36 cellular contexts compared by ENCODE assay signal in genomic region chr1:154541231-154541630, GRCh38. TPM values are rescaled to one million over a fixed set of nuclear protein-coding genes. Genes with fewer than 3 reads are reported as not detected.
"Had no signal": no experiment of that assay in that cellular context is flagged by ENCODE, and none has a peak within 500 bp of the region (broad histone marks: within the 10 kb centered on the region; RNA-seq: fewer than 3 reads in every experiment).

No MANE protein-coding gene starts in this region.

- H3K27me3 Mint-ChIP-seq: activated CD4-positive, alpha-beta memory T cell treated with anti-CD3 and anti-CD28 coated beads for 36 hours had no signal

- H3K36me3 ChIP-seq: adrenal gland, brain microvascular endothelial cell, breast epithelium had no signal

- ATAC-seq: activated CD8-positive, alpha-beta T cell treated with anti-CD3 and anti-CD28 coated beads for 36 hours; activated naive CD4-positive, alpha-beta T cell treated with anti-CD3 and anti-CD28 coated beads, Interleukin-2, amount 50 U/mL, for 72 hours; activated T-cell treated with anti-CD3 and anti-CD28 coated beads, Interleukin-2, amount 50 U/mL, for 4 hours; activated T-cell treated with anti-CD3 and anti-CD28 coated beads, Interleukin-2, amount 50 U/mL, for 72 hours; activated T-helper 17 cell treated with anti-CD3 and anti-CD28 coated beads, Interleukin-2, amount 50 U/mL, for 72 hours; body of pancreas had no signal

- H3K9me3 ChIP-seq: adrenal gland, body of pancreas, breast epithelium had no signal

- H3K27ac Mint-ChIP-seq: activated B cell treated with CpG ODN at 0.5 μM for 24 hours; activated CD4-positive, alpha-beta memory T cell treated with anti-CD3 and anti-CD28 coated beads for 36 hours; activated CD4-positive, alpha-beta T cell treated with anti-CD3 and anti-CD28 coated beads, Interleukin-2, amount 10 ng/mL, durations not matched to agents 24 days and 14 days; activated CD8-positive, alpha-beta T cell treated with anti-CD3 and anti-CD28 coated beads for 36 hours; activated naive CD4-positive, alpha-beta T cell treated with anti-CD3 and anti-CD28 coated beads for 36 hours; activated naive CD4-positive, alpha-beta T cell treated with anti-CD3 and anti-CD28 coated beads, Interleukin-2, amount 50 U/mL, for 72 hours; activated naive CD8-positive, alpha-beta T cell treated with anti-CD3 and anti-CD28 coated beads for 36 hours; activated T-cell treated with anti-CD3 and anti-CD28 coated beads, Interleukin-2, amount 50 U/mL, for 72 hours; activated T-helper 1 cell treated with anti-CD3 and anti-CD28 coated beads, Interleukin-12 subunit alpha, Interleukin-12 subunit beta, Interleukin-2, Interleukin-4 antibody, amounts not matched to agents 30 ng/mL and 10 ng/mL and 1 ng/mL, durations not matched to agents 14 hours and 24 hours and 36 hours; activated T-helper 17 cell treated with anti-CD3 and anti-CD28 coated beads, Interleukin-2, amount 50 U/mL, for 72 hours; T-helper 1 cell treated with Interleukin-12 subunit alpha and Interleukin-12 subunit beta and Interleukin-4 antibody, amounts not matched to agents 30 μg/mL and 1 μg/mL, for 36 hours; T-helper 2 cell treated with Interferon-gamma antibody and Interleukin-4, amounts not matched to agents 5 μg/mL and 100 μg/mL, for 36 hours had no signal

- H3K4me1 ChIP-seq: adrenal gland, body of pancreas, breast epithelium had no signal

- H3K4me3 Mint-ChIP-seq: activated B cell treated with CpG ODN at 0.5 μM for 24 hours; activated CD4-positive, alpha-beta memory T cell treated with anti-CD3 and anti-CD28 coated beads for 36 hours; activated CD4-positive, alpha-beta T cell treated with anti-CD3 and anti-CD28 coated beads, Interleukin-2, amount 10 ng/mL, durations not matched to agents 24 days and 14 days; activated CD8-positive, alpha-beta T cell treated with anti-CD3 and anti-CD28 coated beads for 36 hours; activated naive CD4-positive, alpha-beta T cell treated with anti-CD3 and anti-CD28 coated beads for 36 hours; activated naive CD8-positive, alpha-beta T cell treated with anti-CD3 and anti-CD28 coated beads for 36 hours; activated T-cell treated with anti-CD3 and anti-CD28 coated beads, Interleukin-2, amount 50 U/mL, for 4 hours; activated T-cell treated with anti-CD3 and anti-CD28 coated beads, Interleukin-2, amount 50 U/mL, for 72 hours; activated T-helper 1 cell treated with anti-CD3 and anti-CD28 coated beads, Interleukin-12 subunit alpha, Interleukin-12 subunit beta, Interleukin-2, Interleukin-4 antibody, amounts not matched to agents 30 ng/mL and 10 ng/mL and 1 ng/mL, durations not matched to agents 14 hours and 24 hours and 36 hours; activated T-helper 17 cell treated with anti-CD3 and anti-CD28 coated beads, Interleukin-2, amount 50 U/mL, for 72 hours; T-helper 1 cell treated with Interleukin-12 subunit alpha and Interleukin-12 subunit beta and Interleukin-4 antibody, amounts not matched to agents 30 μg/mL and 1 μg/mL, for 36 hours; T-helper 2 cell treated with Interferon-gamma antibody and Interleukin-4, amounts not matched to agents 5 μg/mL and 100 μg/mL, for 36 hours had no signal

- DNase-seq: activated B cell treated with CpG ODN at 0.5 μM for 24 hours; activated CD4-positive, alpha-beta memory T cell treated with anti-CD3 and anti-CD28 coated beads for 36 hours; activated CD4-positive, alpha-beta T cell treated with anti-CD3 and anti-CD28 coated beads, Interleukin-2, amount 10 ng/mL, durations not matched to agents 24 days and 14 days; activated CD4-positive, alpha-beta T cell treated with anti-CD3 and anti-CD28 coated beads, Interleukin-2, amount 50 U/mL, for 1 hour; activated CD4-positive, alpha-beta T cell treated with anti-CD3 and anti-CD28 coated beads, Interleukin-2, amount 50 U/mL, for 4 hours; activated CD4-positive, CD25-positive, alpha-beta regulatory T cell treated with anti-CD3 and anti-CD28 coated beads, Interleukin-2, amount 50 U/mL, for 72 hours; activated CD8-positive, alpha-beta memory T cell treated with anti-CD3 and anti-CD28 coated beads, Interleukin-2, amount 50 U/mL, for 4 hours; activated CD8-positive, alpha-beta T cell treated with anti-CD3 and anti-CD28 coated beads for 36 hours; activated effector memory CD4-positive, alpha-beta T cell treated with anti-CD3 and anti-CD28 coated beads, Interleukin-2, amount 50 U/mL, for 16 hours; activated gamma-delta T cell treated with Interleukin-2 at 50 U/mL for 16 hours; activated naive CD4-positive, alpha-beta T cell; activated naive CD4-positive, alpha-beta T cell treated with anti-CD3 and anti-CD28 coated beads for 36 hours; activated naive CD4-positive, alpha-beta T cell treated with anti-CD3 and anti-CD28 coated beads, Interleukin-2, amount 50 U/mL, for 16 hours; activated naive CD8-positive, alpha-beta T cell treated with anti-CD3 and anti-CD28 coated beads for 36 hours; activated T-cell treated with anti-CD3 and anti-CD28 coated beads for 4 hours; activated T-cell treated with anti-CD3 and anti-CD28 coated beads, Interleukin-2, amount 50 U/mL, for 1 hour; activated T-cell treated with anti-CD3 and anti-CD28 coated beads, Interleukin-2, amount 50 U/mL, for 4 hours; activated T-cell treated with anti-CD3 and anti-CD28 coated beads, Interleukin-2, amount 50 U/mL, for 72 hours; adrenal gland; amniotic stem cell; aorta; body of pancreas; brain microvascular endothelial cell; central memory CD4-positive, alpha-beta T cell; T-helper 2 cell; T-helper 9 cell had no signal

- H3K4me1 Mint-ChIP-seq: activated B cell treated with CpG ODN at 0.5 μM for 24 hours; activated CD4-positive, alpha-beta T cell treated with anti-CD3 and anti-CD28 coated beads, Interleukin-2, amount 10 ng/mL, durations not matched to agents 24 days and 14 days; activated naive CD8-positive, alpha-beta T cell treated with anti-CD3 and anti-CD28 coated beads for 36 hours; activated T-helper 17 cell treated with anti-CD3 and anti-CD28 coated beads, Interleukin-2, amount 50 U/mL, for 72 hours had no signal

- H3K27me3 ChIP-seq: adrenal gland, body of pancreas, breast epithelium had no signal

- H3K27ac ChIP-seq: adrenal gland, body of pancreas, brain microvascular endothelial cell, breast epithelium, VCaP had no signal

- H3K9me3 Mint-ChIP-seq: activated B cell treated with CpG ODN at 0.5 μM for 24 hours; activated CD4-positive, alpha-beta memory T cell treated with anti-CD3 and anti-CD28 coated beads for 36 hours; activated CD4-positive, alpha-beta T cell treated with anti-CD3 and anti-CD28 coated beads, Interleukin-2, amount 10 ng/mL, durations not matched to agents 24 days and 14 days; activated CD8-positive, alpha-beta T cell treated with anti-CD3 and anti-CD28 coated beads for 36 hours; activated naive CD4-positive, alpha-beta T cell treated with anti-CD3 and anti-CD28 coated beads for 36 hours; activated naive CD4-positive, alpha-beta T cell treated with anti-CD3 and anti-CD28 coated beads, Interleukin-2, amount 50 U/mL, for 72 hours; activated naive CD8-positive, alpha-beta T cell treated with anti-CD3 and anti-CD28 coated beads for 36 hours; activated T-cell treated with anti-CD3 and anti-CD28 coated beads, Interleukin-2, amount 50 U/mL, for 4 hours; activated T-cell treated with anti-CD3 and anti-CD28 coated beads, Interleukin-2, amount 50 U/mL, for 72 hours; activated T-helper 1 cell treated with anti-CD3 and anti-CD28 coated beads, Interleukin-12 subunit alpha, Interleukin-12 subunit beta, Interleukin-2, Interleukin-4 antibody, amounts not matched to agents 30 ng/mL and 10 ng/mL and 1 ng/mL, durations not matched to agents 14 hours and 24 hours and 36 hours; activated T-helper 17 cell treated with anti-CD3 and anti-CD28 coated beads, Interleukin-2, amount 50 U/mL, for 72 hours; T-helper 1 cell treated with Interleukin-12 subunit alpha and Interleukin-12 subunit beta and Interleukin-4 antibody, amounts not matched to agents 30 μg/mL and 1 μg/mL, for 36 hours; T-helper 2 cell treated with Interferon-gamma antibody and Interleukin-4, amounts not matched to agents 5 μg/mL and 100 μg/mL, for 36 hours had no signal

- FAIRE-seq: astrocyte, TTC549 had no signal

- H3K36me3 Mint-ChIP-seq: activated CD4-positive, alpha-beta memory T cell treated with anti-CD3 and anti-CD28 coated beads for 36 hours; activated naive CD4-positive, alpha-beta T cell treated with anti-CD3 and anti-CD28 coated beads, Interleukin-2, amount 50 U/mL, for 72 hours; activated naive CD8-positive, alpha-beta T cell treated with anti-CD3 and anti-CD28 coated beads for 36 hours had no signal

- H3K4me3 ChIP-seq: adrenal gland, body of pancreas, breast epithelium had no signal

RNA-seq across cellular contexts. Expression of gene CHRNB2, which starts 26.3 kb away (rescaled TPM):
- total RNA-seq: activated B cell treated with CpG ODN at 0.5 μM for 24 hours; activated CD4-positive, alpha-beta memory T cell treated with anti-CD3 and anti-CD28 coated beads for 36 hours; activated CD8-positive, alpha-beta T cell treated with anti-CD3 and anti-CD28 coated beads for 36 hours; activated naive CD4-positive, alpha-beta T cell treated with anti-CD3 and anti-CD28 coated beads for 36 hours; activated naive CD8-positive, alpha-beta T cell treated with anti-CD3 and anti-CD28 coated beads for 36 hours; activated T-helper 1 cell treated with anti-CD3 and anti-CD28 coated beads, Interleukin-12 subunit alpha, Interleukin-12 subunit beta, Interleukin-2, Interleukin-4 antibody, amounts not matched to agents 30 ng/mL and 10 ng/mL and 1 ng/mL, durations not matched to agents 14 hours and 24 hours and 36 hours; aorta had no signal

RNA-seq across cellular contexts. Expression of gene SHE, which starts 39.0 kb away (rescaled TPM):
- total RNA-seq: activated CD4-positive, alpha-beta T cell treated with anti-CD3 and anti-CD28 coated beads, Interleukin-2, amount 10 ng/mL, durations not matched to agents 24 days and 14 days; activated CD8-positive, alpha-beta memory T cell treated with anti-CD3 and anti-CD28 coated beads for 36 hours; activated CD8-positive, alpha-beta T cell treated with anti-CD3 and anti-CD28 coated beads for 36 hours; activated naive CD4-positive, alpha-beta T cell treated with anti-CD3 and anti-CD28 coated beads for 36 hours; activated naive CD4-positive, alpha-beta T cell treated with anti-CD3 and anti-CD28 coated beads, Interleukin-2, amount 50 U/mL, for 72 hours; activated naive CD8-positive, alpha-beta T cell treated with anti-CD3 and anti-CD28 coated beads for 36 hours; activated T-helper 1 cell treated with anti-CD3 and anti-CD28 coated beads, Interleukin-12 subunit alpha, Interleukin-12 subunit beta, Interleukin-2, Interleukin-4 antibody, amounts not matched to agents 30 ng/mL and 10 ng/mL and 1 ng/mL, durations not matched to agents 14 hours and 24 hours and 36 hours; astrocyte had no signal

RNA-seq across cellular contexts. Expression of gene TDRD10, which starts 39.2 kb away (rescaled TPM):
- total RNA-seq: activated B cell treated with CpG ODN at 0.5 μM for 24 hours; activated CD4-positive, alpha-beta memory T cell treated with anti-CD3 and anti-CD28 coated beads for 36 hours; activated CD4-positive, alpha-beta T cell treated with anti-CD3 and anti-CD28 coated beads, Interleukin-2, amount 10 ng/mL, durations not matched to agents 24 days and 14 days; activated CD8-positive, alpha-beta memory T cell treated with anti-CD3 and anti-CD28 coated beads for 36 hours; activated CD8-positive, alpha-beta T cell treated with anti-CD3 and anti-CD28 coated beads for 36 hours; activated naive CD4-positive, alpha-beta T cell treated with anti-CD3 and anti-CD28 coated beads for 36 hours; activated naive CD4-positive, alpha-beta T cell treated with anti-CD3 and anti-CD28 coated beads, Interleukin-2, amount 50 U/mL, for 72 hours; activated naive CD8-positive, alpha-beta T cell treated with anti-CD3 and anti-CD28 coated beads for 36 hours; activated T-cell treated with anti-CD3 and anti-CD28 coated beads, Interleukin-2, amount 50 U/mL, for 4 hours; activated T-helper 1 cell treated with anti-CD3 and anti-CD28 coated beads, Interleukin-12 subunit alpha, Interleukin-12 subunit beta, Interleukin-2, Interleukin-4 antibody, amounts not matched to agents 30 ng/mL and 10 ng/mL and 1 ng/mL, durations not matched to agents 14 hours and 24 hours and 36 hours; activated T-helper 17 cell treated with anti-CD3 and anti-CD28 coated beads, Interleukin-2, amount 50 U/mL, for 72 hours; astrocyte had no signal
